Comparison of ENCODE assay signal across 9 cellular contexts in the genomic region with DNA sequence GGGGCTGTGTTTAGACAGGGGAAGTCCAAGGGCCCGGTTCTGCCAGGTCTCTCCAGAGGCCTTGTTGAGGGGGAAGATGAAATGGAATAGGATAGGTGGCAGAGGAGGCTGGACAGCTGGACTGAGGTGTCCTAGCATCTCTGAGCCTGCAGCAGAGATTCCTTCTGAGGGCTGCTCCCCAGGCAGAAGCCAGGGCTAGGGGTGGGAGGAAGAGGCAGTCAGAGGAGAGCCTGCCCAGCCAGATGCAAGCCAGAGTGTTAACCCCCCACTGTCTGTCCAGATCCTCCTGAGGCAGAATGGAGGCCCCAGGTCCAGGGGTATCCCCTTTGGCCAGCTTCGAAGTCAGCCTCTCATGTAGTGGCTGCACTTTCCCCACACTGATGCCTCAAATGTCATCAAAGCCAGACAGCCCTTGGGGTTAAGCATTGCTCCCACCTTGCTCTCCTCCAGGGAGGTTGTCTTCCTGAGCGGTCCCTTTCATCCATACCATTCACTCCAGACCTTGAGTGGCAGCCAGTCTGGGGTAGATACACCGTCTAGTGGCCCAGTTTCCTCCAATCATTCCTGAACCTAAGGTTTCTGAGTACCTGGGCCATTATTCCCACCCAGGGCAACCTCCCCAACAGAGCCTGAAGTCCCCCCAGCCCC. TPM values are rescaled to one million over a fixed set of nuclear protein-coding genes. Genes with fewer than 3 reads are reported as not detected.
A peak's percentile ranks its signal among the peaks of the same experiment; 100 is the strongest.
DNase-seq lines count a peak whose midpoint lies in the region; FAIRE-seq and TF ChIP-seq lines count a peak whose summit lies in the region.
"Had no signal": no experiment of that assay in that cellular context is flagged by ENCODE, and none has a peak within 500 bp of the region (broad histone marks: within the 10 kb centered on the region; RNA-seq: fewer than 3 reads in every experiment).

No MANE protein-coding gene starts in this region.

- peak overlapping the region; percentile 26 for H4K91ac ChIP-seq in H1 (replicated peaks; ENCODE audit: insufficient read length, low read length)

- H3K4me2 ChIP-seq in Loucy (ENCODE audit: low read depth, low read length, poor library complexity, severe bottlenecking): peak overlapping the region; percentile 87
- peak overlapping the region in 1 of 2 experiments; percentile 72; a peak in 2 of 4 replicates for H3K4me2 ChIP-seq in H1 (ENCODE audit: insufficient read depth in 1 of 2, low read depth in 2 of 2, low read length in 2 of 2)

- no peak overlapping the region for H3K23ac ChIP-seq in H1 (ENCODE audit: insufficient read length)

- DNase-seq in AG08396 (ENCODE audit: low spot score): peak; percentile 48
- no peak for DNase-seq in H1 (ENCODE audit: low read depth in 1 of 2, low spot score in 2 of 2)
- DNase-seq in neural crest cell (ENCODE audit: low read depth, low spot score): no peak
- DNase-seq in A172 (ENCODE audit: low spot score): no peak
- no peak for DNase-seq in testis
- DNase-seq in frontal cortex (ENCODE audit: low spot score in 2 of 2): no peak
- DNase-seq in NOMO-1 treated with dmso at 0.1 percent for 144 hours (lab: John Stamatoyannopoulos, UW; ENCODE audit: unreplicated experiment): no peak

- H3K27me3 ChIP-seq in Loucy (ENCODE audit: insufficient read depth, low read length, poor library complexity, severe bottlenecking): no peaks in the 10 kb centered on the region
- H3K27me3 ChIP-seq in H1 (replicated peaks in 1 of 4; ENCODE audit: control insufficient read depth in 3 of 4, extremely low read depth in 1 of 4, insufficient read depth in 3 of 4, low read length in 3 of 4): peaks cover 7 to 47% (median 34%) of the 10 kb centered on the region in 4 experiments
- H3K27me3 ChIP-seq in testis: no peaks in the 10 kb centered on the region

- H3K27ac ChIP-seq in H1 (ENCODE audit: low read depth, low read length) (no peak overlapping the region), testis (peak overlapping the region in 1 of 2 donors; percentile 83)
- H3K27ac ChIP-seq: epithelial cell of prostate had no signal

- TF ChIP-seq CTCF in Loucy (conservative IDR thresholded peaks at IDR 0.05; ENCODE audit: low read length): no peak
- TF ChIP-seq CTCF in H1 (IDR thresholded peaks at IDR 0.05; ENCODE audit: control extremely low read depth in 1 of 3, insufficient read depth in 1 of 3, low read depth in 1 of 3, low read length in 3 of 3): no peak
- TF ChIP-seq CTCF in neural crest cell (conservative IDR thresholded peaks at IDR 0.05): no peak
- TF ChIP-seq CTCF in testis (IDR thresholded peaks at IDR 0.05): no peak

- H2AFZ ChIP-seq in Loucy (ENCODE audit: low read length) (no peak overlapping the region), H1 (ENCODE audit: low read length) (no peak overlapping the region)

- peaks cover 86% of the 10 kb centered on the region for H3K79me2 ChIP-seq in Loucy (ENCODE audit: insufficient read depth, low read length)
- no peaks in the 10 kb centered on the region for H3K79me2 ChIP-seq in H1 (ENCODE audit: control insufficient read depth in 1 of 2, insufficient read depth in 2 of 2, low read length in 2 of 2)

- 71% methylated on average over 4 of the region's 4 CpGs; no CpG with 5 or more reads in 1 of the 2 experiments for WGBS in H1 (ENCODE audit: extremely low coverage in 1 of 2, insufficient coverage in 1 of 2, insufficient read length in 1 of 2, insufficient replicate concordance in 2 of 2, low coverage in 1 of 2, low lambda C conversion rate in 2 of 2, missing lambda C conversion rate in 1 of 2), 2 experiments
- WGBS in testis, 2 donors: 47 to 66% methylated on average over 3 to 4 of the region's 4 CpGs

- no peak overlapping the region for H2BK20ac ChIP-seq in H1 (ENCODE audit: low read length)

- H3K23me2 ChIP-seq in H1 (ENCODE audit: low read depth, low read length): peaks cover 12% of the 10 kb centered on the region; the same call in 1 of the 2 replicates

- H4K20me1 ChIP-seq in Loucy (ENCODE audit: insufficient read depth, low read length, poor library complexity, severe bottlenecking) (peaks cover 55% of the 10 kb centered on the region), H1 (replicated peaks in 1 of 2; ENCODE audit: control insufficient read depth in 1 of 2, insufficient read depth in 2 of 2, low read length in 2 of 2) (peaks cover 0 to 4% of the 10 kb centered on the region in 2 experiments)

- POLR2A ChIA-PET in H1 (lab: Charles Lee; ENCODE audit: partially characterized antibody): interaction anchor here (1.4 to 1.7 kb wide), 4 partner anchors 10 to 153 kb away, joined by 3 to 6 read pairs (median 4); no protein-coding TSS in a partner anchor

- intact Hi-C loops in testis (cut with DNase I; ENCODE audit: low total_unique reads): no loop called here

- peaks cover 4% of the 10 kb centered on the region for H3K36me3 Mint-ChIP-seq in neural crest cell (ENCODE audit: low read depth)

- H3K4me1 ChIP-seq in Loucy (ENCODE audit: insufficient read depth, low read length, poor library complexity, severe bottlenecking) (peaks cover 82% of the 10 kb centered on the region), H1 (replicated peaks in 1 of 4; ENCODE audit: control insufficient read depth in 3 of 4, insufficient read depth in 4 of 4, low read length in 3 of 4) (peaks cover 2 to 23% (median 12%) of the 10 kb centered on the region in 4 experiments), testis (peaks cover 22% of the 10 kb centered on the region)

- H3F3A ChIP-seq in Loucy (ENCODE audit: low read depth): no peaks in the 10 kb centered on the region; the same call in 1 of the 2 replicates

- no peaks in the 10 kb centered on the region for H3K9me3 ChIP-seq in Loucy (ENCODE audit: insufficient read depth, low read depth, low read length)
- no peaks in the 10 kb centered on the region for H3K9me3 ChIP-seq in H1 (ENCODE audit: insufficient read depth in 2 of 2, low read depth in 1 of 2, low read length in 1 of 2)
- no peaks in the 10 kb centered on the region for H3K9me3 ChIP-seq in testis

- peak overlapping the region; percentile 28 for H4K5ac ChIP-seq in H1 (ENCODE audit: insufficient read length, low read depth, low read length)

- H3K4me3 ChIP-seq in Loucy (ENCODE audit: low read length, poor library complexity, severe bottlenecking) (peak overlapping the region; percentile 91), H1 (ENCODE audit: extremely low read depth in 1 of 4, insufficient read depth in 2 of 4, low read depth in 3 of 4, low read length in 4 of 4) (peak overlapping the region in 1 of 4 experiments; percentile 69; a peak in 1 of 8 replicates), testis (peak overlapping the region in 1 of 2 donors; percentile 71)

- no peak overlapping the region for H3K14ac ChIP-seq in H1 (ENCODE audit: insufficient read length)

- H3K9ac ChIP-seq in Loucy (ENCODE audit: low read depth, low read length, poor library complexity, severe bottlenecking) (peak overlapping the region; percentile 97), H1 (replicated peaks in 1 of 4; ENCODE audit: extremely low read depth in 1 of 4, low read depth in 3 of 4, low read length in 3 of 4) (no peak overlapping the region)

- TF ChIP-seq POLR2A in H1 (IDR thresholded peaks at IDR 0.05; ENCODE audit: control extremely low read depth in 1 of 2, low read depth in 2 of 2, low read length in 2 of 2) (no peak), testis (IDR thresholded peaks at IDR 0.05) (no peak)

- TF ChIP-seq RAD21 in H1 (IDR thresholded peaks at IDR 0.05 in 1 of 2, conservative IDR thresholded peaks at IDR 0.05 in 1 of 2; ENCODE audit: low read depth in 2 of 2, low read length in 2 of 2): no peak

- H3K9me3 Mint-ChIP-seq in neural crest cell: no peaks in the 10 kb centered on the region

- no peak overlapping the region; the same call in 1 of the 2 replicates for H2BK5ac ChIP-seq in H1 (ENCODE audit: low read depth, low read length)

- H4K8ac ChIP-seq in H1 (ENCODE audit: extremely low read depth, insufficient read depth, low read length): no peak overlapping the region; the same call in 1 of the 2 replicates

- peak overlapping the region; percentile 54; the same call in 1 of the 2 replicates for H2AK5ac ChIP-seq in H1 (ENCODE audit: low read depth, low read length)

- peaks cover 54% of the 10 kb centered on the region for H3K4me1 Mint-ChIP-seq in neural crest cell

- no peak overlapping the region for H3K27ac Mint-ChIP-seq in neural crest cell (ENCODE audit: unreplicated experiment)

- no peak overlapping the region for H2BK120ac ChIP-seq in H1 (replicated peaks; ENCODE audit: low read depth, low read length)

- peaks cover 23% of the 10 kb centered on the region for H3K27me3 Mint-ChIP-seq in neural crest cell (ENCODE audit: low read depth)

- no peak overlapping the region for H3K18ac ChIP-seq in H1 (ENCODE audit: extremely low read depth, low read length)

- peak overlapping the region; percentile 90 for H3K4me3 Mint-ChIP-seq in neural crest cell

- H3K36me3 ChIP-seq in Loucy (ENCODE audit: insufficient read depth, low read length): peaks cover 27% of the 10 kb centered on the region; the same call in 1 of the 2 replicates
- 0 out of 8 replicates have a peak, but pooled peaks cover 0 to 2% (median 0%) of the 10 kb centered on the region in 4 experiments for H3K36me3 ChIP-seq in H1 (ENCODE audit: control insufficient read depth in 2 of 4, insufficient read depth in 4 of 4, low read length in 3 of 4)
- H3K36me3 ChIP-seq in testis (ENCODE audit: low read depth, missing control alignments): no peaks in the 10 kb centered on the region

- peak overlapping the region; percentile 76; the same call in 1 of the 2 replicates for H2BK15ac ChIP-seq in H1 (ENCODE audit: low read length)

- H3K56ac ChIP-seq in H1 (replicated peaks; ENCODE audit: insufficient read length, low read depth, low read length): no peak overlapping the region

- 0 out of 2 replicates have a peak overlapping the region, but pooled peaks have one; percentile 6 for H2BK12ac ChIP-seq in H1 (ENCODE audit: low read depth, low read length)

- H3K4ac ChIP-seq in H1 (replicated peaks; ENCODE audit: insufficient read length, low read depth, low read length): no peak overlapping the region

- no peaks in the 10 kb centered on the region for H3K9me2 ChIP-seq in Loucy (replicated peaks; ENCODE audit: low read depth, low read length)

- FAIRE-seq in H1 (lab: Jason Lieb, UNC) (no peak), frontal cortex (lab: Jason Lieb, UNC) (no peak)

- CTCF ChIA-PET in H1 (lab: Charles Lee; ENCODE audit: partially characterized antibody): interaction anchor here (0.9 to 20.1 kb wide), 8 partner anchors 8 to 135 kb away, joined by 3 to 333 read pairs (median 5); a partner anchor contains a TSS

- H3K79me1 ChIP-seq in H1 (ENCODE audit: low read depth, low read length): no peaks in the 10 kb centered on the region

- no peak for TF ChIP-seq EP300 in H1 (IDR thresholded peaks at IDR 0.05; ENCODE audit: borderline replicate concordance in 1 of 2, low read depth in 2 of 2, low read length in 2 of 2)

RNA-seq across cellular contexts. Expression of a gene that starts 1.7 kb away (rescaled TPM):
- 2.0 and 3.3 TPM in 2 replicates for total RNA-seq in H1 (2021; fragmentation: NEBNext Ultra II Directional; extraction: Animal tissue kit (Norgen Biotek cat#: 25700))
- polyA plus RNA-seq in H1 (2011; rRNA removed): 4.2 and 5.4 TPM in 2 replicates
- 3.4 TPM for polyA plus RNA-seq in H1 (2011; cell fraction: cytosol; rRNA removed)
- polyA plus RNA-seq in H1 (2011; cell fraction: nucleus; rRNA removed): 6.3 TPM
- 2.0 to 4.0 TPM (median 3.2 TPM) in 4 replicates for polyA plus RNA-seq in H1 (2012, experiment 1 of 2)
- polyA plus RNA-seq in H1 (2012, experiment 2 of 2): 4.0 TPM
- polyA plus RNA-seq in H1 (2013, experiment 1 of 2): 1.8 TPM
- polyA plus RNA-seq in H1 (2013, experiment 2 of 2): 1.5 TPM
- polyA minus RNA-seq in H1 (2011; rRNA and poly(A)+ RNA removed): 4.0 and 4.2 TPM in 2 replicates
- 4.2 TPM for polyA minus RNA-seq in H1 (2011; cell fraction: cytosol; rRNA and poly(A)+ RNA removed)
- 2.6 TPM for polyA minus RNA-seq in H1 (2011; cell fraction: nucleus; rRNA and poly(A)+ RNA removed)
- total RNA-seq in neural crest cell: 16.0 and 17.9 TPM in 2 replicates
- 46.2 and 61.2 TPM in 2 replicates for total RNA-seq in A172 (2014; rRNA removed; shearing (Covaris generic))
- 10 to 100 TPM in 1 of 2 donors, 1 to 10 TPM in 1; 9.8 to 10.9 TPM for total RNA-seq in testis
- 14.2 TPM for polyA plus RNA-seq in testis (ENCODE audit: insufficient read depth, low read depth, low replicate concordance)
- 1.6 TPM for total RNA-seq in frontal cortex
